In the genomic region with DNA sequence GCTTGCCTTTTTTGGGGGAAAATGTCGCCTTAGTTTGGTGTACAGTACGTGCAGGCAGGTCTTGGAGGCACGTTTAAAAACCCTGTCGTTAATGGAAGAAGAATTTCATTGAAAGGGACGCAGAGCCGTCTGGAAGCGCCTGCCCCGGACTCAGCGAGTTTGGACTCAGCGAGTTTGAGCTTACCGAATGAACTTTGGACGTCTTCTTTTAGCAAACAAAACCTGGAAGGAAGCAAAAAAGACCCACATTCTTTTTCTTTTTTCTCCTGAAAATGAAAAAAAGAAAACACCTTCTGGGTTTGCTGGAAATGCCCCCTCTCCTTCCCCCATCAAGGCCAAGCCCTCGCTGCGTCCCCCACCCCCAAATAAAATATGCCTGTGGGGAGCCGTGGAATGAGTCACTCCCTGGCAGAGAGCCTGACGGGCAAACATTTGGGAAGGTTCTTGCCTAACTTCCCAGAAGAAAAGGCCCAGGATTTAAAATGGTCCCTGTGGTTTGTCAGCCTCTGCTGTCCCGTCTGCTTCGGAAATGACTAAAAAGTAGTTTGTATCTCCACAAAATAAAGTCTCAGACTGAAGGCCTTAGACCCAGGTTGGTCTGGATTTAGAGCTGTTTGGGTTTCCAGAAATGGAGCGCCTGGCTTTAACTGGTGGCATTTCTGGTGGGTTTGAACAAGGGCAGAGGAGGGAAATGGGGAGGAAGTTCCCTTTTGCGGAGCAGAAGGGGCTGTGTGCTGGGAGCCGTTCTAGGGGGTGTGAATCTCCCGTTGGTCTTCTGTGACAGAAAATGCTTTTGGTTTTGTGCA, we compare ENCODE assay signal across 8 cellular contexts. TPM values are rescaled to one million over a fixed set of nuclear protein-coding genes. Genes with fewer than 3 reads are reported as not detected.
DNase-seq lines count a peak whose midpoint lies in the region; ATAC-seq and TF ChIP-seq lines count a peak whose summit lies in the region.

No MANE protein-coding gene starts in this region.

- no peaks in the 10 kb centered on the region for H4K20me1 ChIP-seq in mammary epithelial cell (ENCODE audit: insufficient read depth, low read length)

- H3K36me3 ChIP-seq in mammary epithelial cell (ENCODE audit: insufficient read depth, low read length): peaks cover 4% of the 10 kb centered on the region
- H3K36me3 ChIP-seq in left lung: peaks cover 0 to 8% of the 10 kb centered on the region in 2 donors
- no peaks in the 10 kb centered on the region for H3K36me3 ChIP-seq in suprapubic skin

- peak overlapping the region; percentile 76 for H3K4me2 ChIP-seq in mammary epithelial cell (ENCODE audit: insufficient read depth, low read depth, low read length)

- H3K9me3 ChIP-seq in mammary epithelial cell (replicated peaks; ENCODE audit: insufficient read depth, low read length): no peaks in the 10 kb centered on the region
- no peaks in the 10 kb centered on the region for H3K9me3 ChIP-seq in left lung
- no peaks in the 10 kb centered on the region for H3K9me3 ChIP-seq in suprapubic skin

- peak overlapping the region; percentile 88 for H3K4me3 ChIP-seq in NB4 (ENCODE audit: low read depth, low read length)
- H3K4me3 ChIP-seq in mammary epithelial cell (replicated peaks in 1 of 3; ENCODE audit: insufficient read depth in 1 of 3, low read depth in 2 of 3, low read length in 3 of 3): peak overlapping the region; percentile 76 to 87 (median 81)
- peak overlapping the region; percentile 66 to 73 for H3K4me3 ChIP-seq in left lung
- peak overlapping the region; percentile 80 for H3K4me3 ChIP-seq in suprapubic skin

- CTCF ChIA-PET in mammary epithelial cell (lab: Charles Lee; ENCODE audit: low non-redundant PET): no interaction called here

- H3K79me2 ChIP-seq in mammary epithelial cell (ENCODE audit: insufficient read depth, low read length): peaks cover 64% of the 10 kb centered on the region

- peak overlapping the region; percentile 77 for H3K27ac ChIP-seq in mammary epithelial cell (ENCODE audit: insufficient read depth, low read depth, low read length)
- peak overlapping the region; percentile 94 to 96 for H3K27ac ChIP-seq in left lung
- peak overlapping the region; percentile 91 for H3K27ac ChIP-seq in suprapubic skin

- H3K27me3 ChIP-seq in mammary epithelial cell (ENCODE audit: insufficient read depth, low read length) (no peaks in the 10 kb centered on the region), left lung (no peaks in the 10 kb centered on the region), suprapubic skin (no peaks in the 10 kb centered on the region)

- TSS peak; percentile 22 for BruUV-seq in mammary epithelial cell (replicated peaks; lab: Mats Ljungman, UMichigan)

- intact Hi-C loops in mammary epithelial cell (cut with micrococcal nuclease) (loop anchor here (1.0 to 5.0 kb wide), 4 partner anchors 8 to 133 kb away; no protein-coding TSS in a partner anchor), left lung (cut with DNase I) (no loop called here)

- H3K4me1 ChIP-seq in mammary epithelial cell (ENCODE audit: insufficient read depth, low read length) (peaks cover 37% of the 10 kb centered on the region), left lung (peaks cover 44 to 69% of the 10 kb centered on the region in 2 donors), suprapubic skin (peaks cover 58% of the 10 kb centered on the region)

- WGBS in mammary epithelial cell (ENCODE audit: low coverage, missing lambda C conversion rate): 4% methylated on average over 19 of the region's 22 CpGs
- WGBS in suprapubic skin: 12% methylated on average over 22 of the region's 22 CpGs

- DNase-seq in GM03348 (ENCODE audit: low spot score) (peak; percentile 86), NB4 (ENCODE audit: low read depth) (peak; percentile 59), mammary epithelial cell (peak; percentile 75), left lung (peak; percentile 79 to 85), suprapubic skin (ENCODE audit: low spot score in 2 of 2) (no peak), NCI-H524 treated with DMSO at 0.1 percent for 48 hours (lab: John Stamatoyannopoulos, UW) (no peak)

- peak overlapping the region; percentile 21 for H2AFZ ChIP-seq in mammary epithelial cell (ENCODE audit: low read depth, low read length)

- in situ Hi-C loops in mammary epithelial cell (cut with MboI; ENCODE audit: low sequenced_read_pairs in 2 of 2): no loop called here

- peak; percentile 53 for ATAC-seq in left lung
- no peak for ATAC-seq in HG02973 (IDR thresholded peaks at IDR 0.05; ENCODE audit: unreplicated experiment)
- ATAC-seq in GM18519 (IDR thresholded peaks at IDR 0.05; ENCODE audit: low FRiP score, unreplicated experiment): no peak

- TF ChIP-seq POLR2A in NB4 (IDR thresholded peaks at IDR 0.05; ENCODE audit: extremely low read depth, insufficient read length): no peak
- no peak for TF ChIP-seq POLR2A in suprapubic skin (IDR thresholded peaks at IDR 0.05)

- TF ChIP-seq EP300 in suprapubic skin (IDR thresholded peaks at IDR 0.05): no peak

- dilution Hi-C loops in mammary epithelial cell (cut with HindIII; ENCODE audit: low sequenced_read_pairs): no loop called here

- peak overlapping the region; percentile 84 for H3K9ac ChIP-seq in mammary epithelial cell (ENCODE audit: insufficient read depth, low read length)

- no peak for TF ChIP-seq CTCF in NB4 (IDR thresholded peaks at IDR 0.05; ENCODE audit: low read depth, low read length)
- no peak for TF ChIP-seq CTCF in mammary epithelial cell (conservative IDR thresholded peaks at IDR 0.05 in 1 of 2, IDR thresholded peaks at IDR 0.05 in 1 of 2; ENCODE audit: extremely low read depth in 1 of 2, insufficient read depth in 1 of 2, low read depth in 1 of 2, low read length in 2 of 2)
- no peak for TF ChIP-seq CTCF in left lung (IDR thresholded peaks at IDR 0.05)
- no peak for TF ChIP-seq CTCF in suprapubic skin (IDR thresholded peaks at IDR 0.05)

RNA-seq across cellular contexts. Expression of gene NEK6, which starts 1.7 kb away (rescaled TPM):
- total RNA-seq in mammary epithelial cell: 10 to 100 TPM; 41.3 to 41.7 TPM
- polyA plus RNA-seq in mammary epithelial cell: 50.6 TPM
- 68.8 TPM for polyA minus RNA-seq in mammary epithelial cell
- total RNA-seq in left lung: 100 to 1,000 TPM; 104 to 132 TPM
- 10 to 100 TPM in 2 of 4 donors, 1 to 10 TPM in 2; 5.4 to 17.5 (median 10.6) TPM for total RNA-seq in suprapubic skin

Comparison
In these comparisons a context has a peak if more than half of its experiments do, and no peak if none do; other contexts are left out.
1. DNase-seq: peak in GM03348 (single experiment), NB4 (single experiment), mammary epithelial cell (single experiment) and left lung (2 of 2); none in suprapubic skin (0 of 2) and NCI-H524 treated with DMSO at 0.1 percent for 48 hours (single experiment).
2. Peak in every context shown above with its lines, with median percentiles within 50 percentile points of each other: H3K4me3 ChIP-seq and H3K27ac ChIP-seq.